Comparison of ENCODE assay signal across 16 cellular contexts in genomic region chr11:66339163-66339675, GRCh38. TPM values are rescaled to one million over a fixed set of nuclear protein-coding genes. Genes with fewer than 3 reads are reported as not detected.
DNase-seq lines count a peak whose midpoint lies in the region; ATAC-seq, FAIRE-seq and TF ChIP-seq lines count a peak whose summit lies in the region.
"Had no signal": no experiment of that assay in that cellular context is flagged by ENCODE, and none has a peak within 500 bp of the region (broad histone marks: within the 10 kb centered on the region; RNA-seq: fewer than 3 reads in every experiment).

No MANE protein-coding gene starts in this region.

- H3K27me3 ChIP-seq in BLaER1: no peaks in the 10 kb centered on the region
- H3K27me3 ChIP-seq: BE2C, SJCRH30 had no signal

- peaks cover 15% of the 10 kb centered on the region for H4K20me1 ChIP-seq in BLaER1

- FAIRE-seq in GM12892 (lab: Jason Lieb, UNC): no peak
- FAIRE-seq: H54, K562 had no signal

- no peak overlapping the region for H3K4me3 ChIP-seq in BLaER1
- H3K4me3 ChIP-seq: K562, SJCRH30 had no signal

- H3K9me3 Mint-ChIP-seq in central memory CD8-positive, alpha-beta T cell: no peaks in the 10 kb centered on the region
- no peaks in the 10 kb centered on the region for H3K9me3 Mint-ChIP-seq in nephron progenitor cell

- peak; percentile 97 for DNase-seq in HPDE6-E6E7 (ENCODE audit: extremely low spot score)
- no peak for DNase-seq in central memory CD8-positive, alpha-beta T cell (ENCODE audit: low spot score in 2 of 2)
- no peak for DNase-seq in nephron progenitor cell
- no peak for DNase-seq in GM12892 (ENCODE audit: insufficient read length)
- no peak for DNase-seq in DMS53 treated with DMSO at 0.1 percent for 48 hours (lab: John Stamatoyannopoulos, UW; ENCODE audit: unreplicated experiment)
- DNase-seq: BE2C; foreskin melanocyte; NCI-H1105 treated with DMSO at 0.1 percent for 48 hours; SJCRH30; stimulated activated naive CD8-positive, alpha-beta T cell treated with anti-CD3 and anti-CD28 coated beads, Interleukin-15, Interleukin-2, amounts not matched to agents 100 U/mL and 50 U/mL, for 24 hours had no signal

- peaks cover 66% of the 10 kb centered on the region for H3K36me3 ChIP-seq in BLaER1
- H3K36me3 ChIP-seq: SJCRH30 had no signal

- H3K4me3 Mint-ChIP-seq in central memory CD8-positive, alpha-beta T cell: no peak overlapping the region
- H3K4me3 Mint-ChIP-seq in nephron progenitor cell: no peak overlapping the region

- H3K4me1 ChIP-seq in BLaER1: peaks cover 64% of the 10 kb centered on the region

- H3K27me3 Mint-ChIP-seq in central memory CD8-positive, alpha-beta T cell: no peaks in the 10 kb centered on the region
- peaks cover 2% of the 10 kb centered on the region for H3K27me3 Mint-ChIP-seq in nephron progenitor cell (ENCODE audit: low read depth, poor library complexity)

- peaks cover 38% of the 10 kb centered on the region for H3K4me1 Mint-ChIP-seq in central memory CD8-positive, alpha-beta T cell
- peaks cover 36% of the 10 kb centered on the region for H3K4me1 Mint-ChIP-seq in nephron progenitor cell

- no peak for TF ChIP-seq POLR2A in GM12892 (IDR thresholded peaks at IDR 0.05; ENCODE audit: low read depth, low read length)

- no peak for ATAC-seq in central memory CD8-positive, alpha-beta T cell (replicated peaks; ENCODE audit: extremely low read depth, poor library complexity, severe bottlenecking)
- ATAC-seq in HG03565 (IDR thresholded peaks at IDR 0.05; ENCODE audit: unreplicated experiment) (no peak), HG03442 (IDR thresholded peaks at IDR 0.05; ENCODE audit: unreplicated experiment) (no peak)
- ATAC-seq: K562; stimulated activated naive CD8-positive, alpha-beta T cell treated with anti-CD3 and anti-CD28 coated beads, Interleukin-15, Interleukin-2, amounts not matched to agents 100 U/mL and 50 U/mL, for 24 hours had no signal

- no peak overlapping the region for H3K4me2 ChIP-seq in BLaER1

- peak overlapping the region; percentile 41 for H3K27ac Mint-ChIP-seq in central memory CD8-positive, alpha-beta T cell (ENCODE audit: low read depth)
- peak overlapping the region; percentile 54 for H3K27ac Mint-ChIP-seq in nephron progenitor cell

- peak overlapping the region; percentile 28; the same call in 1 of the 2 replicates for H3K9ac ChIP-seq in BLaER1

- H3K36me3 Mint-ChIP-seq in central memory CD8-positive, alpha-beta T cell (ENCODE audit: insufficient read depth): peaks cover 25% of the 10 kb centered on the region
- peaks cover 11% of the 10 kb centered on the region for H3K36me3 Mint-ChIP-seq in nephron progenitor cell (ENCODE audit: low read depth)

- H3K9me3 ChIP-seq in BLaER1: no peaks in the 10 kb centered on the region
- H3K9me3 ChIP-seq: BE2C, neutrophil, SJCRH30 had no signal

- H3K27ac ChIP-seq in BLaER1: no peak overlapping the region
- H3K27ac ChIP-seq: neutrophil, SJCRH30 had no signal

- TF ChIP-seq CTCF in nephron progenitor cell (IDR thresholded peaks at IDR 0.05): no peak

RNA-seq across cellular contexts. Expression of gene RIN1, which starts 3.0 kb away (rescaled TPM):
- polyA plus RNA-seq in GM12892 (2012; ENCODE audit: missing spikeins): not detected

RNA-seq across cellular contexts. Expression of gene BRMS1, which starts 5.7 kb away (rescaled TPM):
- polyA plus RNA-seq in GM12892 (2012; ENCODE audit: missing spikeins): 24.6 TPM

RNA-seq across cellular contexts. Expression of gene B4GAT1, which starts 8.2 kb away (rescaled TPM):
- polyA plus RNA-seq in GM12892 (2012; ENCODE audit: missing spikeins): 3.6 TPM

RNA-seq across cellular contexts. Expression of gene CD248, which starts 22.4 kb away (rescaled TPM):
- polyA plus RNA-seq in GM12892 (2012; ENCODE audit: missing spikeins): not detected
- polyA plus RNA-seq: K562 had no signal

RNA-seq across cellular contexts. Expression of gene SLC29A2, which starts 32.3 kb away (rescaled TPM):
- polyA plus RNA-seq in GM12892 (2012; ENCODE audit: missing spikeins): 6.6 TPM
